ENCODE assay signal across 8 cellular contexts in genomic region chr11:130145975-130146776, GRCh38. TPM values are rescaled to one million over a fixed set of nuclear protein-coding genes. Genes with fewer than 3 reads are reported as not detected.
DNase-seq lines count a peak whose midpoint lies in the region; ATAC-seq, FAIRE-seq and TF ChIP-seq lines count a peak whose summit lies in the region.

No MANE protein-coding gene starts in this region.

- 0 out of 2 replicates have a peak, but pooled peaks have one; percentile 22 for TF ChIP-seq CTCF in A673 (conservative IDR thresholded peaks at IDR 0.05; ENCODE audit: low read depth, low read length)
- peak; percentile 19 for TF ChIP-seq CTCF in astrocyte of the cerebellum (IDR thresholded peaks at IDR 0.05; ENCODE audit: low read depth, low read length, missing control alignments)
- no peak for TF ChIP-seq CTCF in GM13976 (IDR thresholded peaks at IDR 0.05; ENCODE audit: borderline replicate concordance, control extremely low read depth, extremely low read depth, insufficient read depth, missing control alignments)

- POLR2A ChIA-PET in A673 (lab: Charles Lee; ENCODE audit: low non-redundant PET) = no interaction called here

- H3K36me3 ChIP-seq in A673 (ENCODE audit: insufficient read depth, low read length, poor library complexity, severe bottlenecking) = peaks cover 22% of the 10 kb centered on the region

- H3K4me3 ChIP-seq in A673 (ENCODE audit: low read depth, low read length, poor library complexity, severe bottlenecking) (no peak overlapping the region), astrocyte of the cerebellum (ENCODE audit: low read depth, low read length) (no peak overlapping the region)

- CTCF ChIA-PET in A673 (lab: Charles Lee) = no interaction called here

- FAIRE-seq in urothelium cell line (lab: Jason Lieb, UNC) = no peak

- no peaks in the 10 kb centered on the region for H3K9me3 ChIP-seq in A673 (ENCODE audit: low read depth, low read length, poor library complexity, severe bottlenecking)

- ATAC-seq in HG02798 (IDR thresholded peaks at IDR 0.05; ENCODE audit: poor library complexity, unreplicated experiment) = peak; percentile 42

- H3K27ac ChIP-seq in A673 (ENCODE audit: low read depth, low read length, poor library complexity, severe bottlenecking) = no peak overlapping the region

- in situ Hi-C loops in astrocyte of the cerebellum (cut with HindIII; ENCODE audit: low sequenced_read_pairs) (no loop called here), GM13976 (cut with MboI; ENCODE audit: low sequenced_read_pairs, unreplicated experiment) (no loop called here)

- DNase-seq in A673 (ENCODE audit: low spot score) = no peak
- DNase-seq in astrocyte of the cerebellum (ENCODE audit: low read depth) = no peak
- DNase-seq in kidney glomerular epithelial cell (lab: John Stamatoyannopoulos, UW) = peak; percentile 11
- DNase-seq in urothelium cell line (ENCODE audit: low spot score) = peak; percentile 68
- DNase-seq in GM13976 (ENCODE audit: low spot score) = no peak
- DNase-seq in stimulated activated CD4-positive, alpha-beta T cell treated with anti-CD3 and anti-CD28 coated beads, Interleukin-15, amount 100 ng/mL, for 24 hours = no peak
- DNase-seq in HCEC 1CT = no peak

- intact Hi-C loops in A673 (cut with micrococcal nuclease; ENCODE audit: unreplicated experiment) = no loop called here

- H3K27me3 ChIP-seq in A673 (replicated peaks; ENCODE audit: insufficient read depth, low read depth, low read length, poor library complexity) = no peaks in the 10 kb centered on the region

- H3K4me1 ChIP-seq in A673 (ENCODE audit: insufficient read depth, low read length, poor library complexity, severe bottlenecking) = no peaks in the 10 kb centered on the region

- no TSS peak for BruUV-seq in A673 (replicated peaks; lab: Mats Ljungman, UMichigan)

RNA-seq across cellular contexts. Expression of gene ST14, which starts 13.4 kb away (rescaled TPM):
- total RNA-seq in A673 (2021) = 0.17 and 0.30 TPM in 2 replicates

Comparison
In these comparisons a context has a peak if more than half of its experiments do, and no peak if none do; other contexts are left out.
1. DNase-seq: peak in kidney glomerular epithelial cell (single experiment) and urothelium cell line (single experiment); none in A673 (single experiment), astrocyte of the cerebellum (single experiment), GM13976 (single experiment), stimulated activated CD4-positive, alpha-beta T cell treated with anti-CD3 and anti-CD28 coated beads, Interleukin-15, amount 100 ng/mL, for 24 hours (single experiment) and HCEC 1CT (single experiment).